ENCODE assay signal across 8 cellular contexts in the genomic region with DNA sequence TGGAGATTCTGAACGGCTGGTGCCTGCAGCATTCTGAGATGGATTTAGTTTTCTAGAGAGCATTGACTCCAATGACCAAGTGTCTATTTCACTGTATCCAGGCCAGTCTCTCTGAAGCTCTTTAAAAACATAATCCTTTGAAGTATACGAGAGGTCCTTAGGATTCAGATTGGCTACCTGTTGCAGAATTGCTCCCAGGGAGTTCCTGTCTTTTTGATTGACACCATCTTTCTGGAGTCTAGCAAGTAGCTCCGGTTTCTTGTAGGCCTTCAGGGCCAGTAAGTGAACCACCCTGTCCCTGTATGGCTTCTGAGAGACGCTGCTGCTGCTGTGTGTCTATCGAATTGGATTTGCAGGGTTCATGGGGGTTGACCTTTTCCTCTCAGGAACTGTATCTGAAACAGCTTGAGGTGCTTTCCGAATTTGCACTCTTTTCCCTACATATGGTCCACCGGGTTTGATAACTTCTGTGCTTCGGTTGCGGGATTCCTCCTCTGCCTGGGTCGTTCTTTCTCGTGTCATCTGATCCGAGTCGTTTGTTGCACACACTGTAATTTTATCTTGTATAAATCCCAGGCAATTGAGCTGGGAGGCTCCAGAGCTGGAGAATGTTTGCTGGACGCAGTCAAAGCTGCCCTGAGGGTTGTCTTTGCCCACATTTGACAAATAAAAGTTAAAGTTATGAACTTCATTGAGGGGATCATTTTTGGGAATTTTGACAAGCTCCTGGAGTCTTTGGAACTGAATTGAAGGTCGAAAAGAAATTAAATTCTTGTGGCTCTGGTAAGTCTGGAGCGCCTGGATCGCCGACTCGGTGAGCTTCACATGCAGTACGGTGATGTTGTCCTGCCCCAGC. TPM values are rescaled to one million over a fixed set of nuclear protein-coding genes. Genes with fewer than 3 reads are reported as not detected.
DNase-seq lines count a peak whose midpoint lies in the region; ATAC-seq and TF ChIP-seq lines count a peak whose summit lies in the region.
"Not testable (repeated sequence)": the region's sequence is repeated elsewhere in the genome, so short reads cannot be mapped to it uniquely, and the experiment has no call there.
"Had no signal": no experiment of that assay in that cellular context is flagged by ENCODE, and none has a peak within 500 bp of the region (broad histone marks: within the 10 kb centered on the region; RNA-seq: fewer than 3 reads in every experiment).

No MANE protein-coding gene starts in this region.

- peaks cover 68% of the 10 kb centered on the region for H3K27me3 Mint-ChIP-seq in H9 (ENCODE audit: low read depth)

- not testable (repeated sequence) for TF ChIP-seq POLR2A in stomach (IDR thresholded peaks at IDR 0.05)

- ATAC-seq in Panc1 (peak; percentile 38; the same call in 1 of the 2 replicates), omental fat pad (ENCODE audit: low FRiP score) (peak; percentile 33)
- ATAC-seq in left lung: not testable (repeated sequence)

- POLR2A ChIA-PET in Panc1 (lab: Charles Lee): not testable (repeated sequence)

- WGBS in H9 (ENCODE audit: extremely low coverage, insufficient read length, low lambda C conversion rate): no CpG with 5 or more reads among the region's 20 CpGs
- 46 to 55% (median 52%) methylated on average over 20 of the region's 20 CpGs for WGBS in stomach, 5 donors

- H3K36me3 ChIP-seq in Panc1 (ENCODE audit: control insufficient read depth, insufficient read depth, low read length); brain microvascular endothelial cell (replicated peaks); left lung; stomach: not testable (repeated sequence)

- in situ Hi-C loops in Panc1 (cut with HindIII; ENCODE audit: low pct_unique_long_range_greater_than_20kb, low sequenced_read_pairs); brain microvascular endothelial cell (cut with HindIII; ENCODE audit: low pct_ligation_motif_present, low sequenced_read_pairs): not testable (repeated sequence)

- not testable (repeated sequence) for H3K4ac ChIP-seq in H9 (ENCODE audit: low read depth, low read length)

- not testable (repeated sequence) for TF ChIP-seq EP300 in stomach (IDR thresholded peaks at IDR 0.05)

- H3K4me1 ChIP-seq in H9 (ENCODE audit: insufficient read depth, low read length); Panc1 (ENCODE audit: control insufficient read depth, insufficient read depth, low read length): not testable (repeated sequence)
- H3K4me1 ChIP-seq in left lung: peaks cover 3 to 39% of the 10 kb centered on the region in 2 donors
- peaks cover 8 to 35% (median 22%) of the 10 kb centered on the region in 4 donors for H3K4me1 ChIP-seq in stomach

- not testable (repeated sequence) for DNase-seq in H9; Panc1 (ENCODE audit: low read depth, low spot score); brain microvascular endothelial cell; fibroblast of pulmonary artery (ENCODE audit: low read depth); left lung; omental fat pad (ENCODE audit: low spot score); stomach

- not testable (repeated sequence) for H4K91ac ChIP-seq in H9 (ENCODE audit: insufficient read length, low read depth, low read length)

- intact Hi-C loops in Panc1 (cut with micrococcal nuclease; ENCODE audit: unreplicated experiment); left lung (cut with DNase I); stomach (cut with DNase I; ENCODE audit: low total_unique reads): not testable (repeated sequence)

- H4K20me1 ChIP-seq in H9 (ENCODE audit: control insufficient read depth, insufficient read depth, insufficient read length): not testable (repeated sequence)

- not testable (repeated sequence) for TF ChIP-seq CTCF in H9 (conservative IDR thresholded peaks at IDR 0.05); Panc1 (IDR thresholded peaks at IDR 0.05); brain microvascular endothelial cell (IDR thresholded peaks at IDR 0.05; ENCODE audit: low read depth, low read length, missing control alignments); fibroblast of pulmonary artery (IDR thresholded peaks at IDR 0.05; ENCODE audit: low read length, missing control alignments); left lung (IDR thresholded peaks at IDR 0.05); omental fat pad (IDR thresholded peaks at IDR 0.05); stomach (IDR thresholded peaks at IDR 0.05)

- H3K23ac ChIP-seq in H9 (ENCODE audit: insufficient read length, low read depth, low read length): not testable (repeated sequence)

- not testable (repeated sequence) for H4K5ac ChIP-seq in H9 (ENCODE audit: insufficient read length, low read depth, low read length)

- not testable (repeated sequence) for H3K9ac ChIP-seq in H9 (ENCODE audit: extremely low read depth, insufficient read length, low read length)

- H4K8ac ChIP-seq in H9 (replicated peaks; ENCODE audit: insufficient read length, low read depth, low read length): not testable (repeated sequence)

- not testable (repeated sequence) for H3K18ac ChIP-seq in H9 (ENCODE audit: insufficient read length, low read depth, low read length)

- H3K56ac ChIP-seq in H9 (ENCODE audit: insufficient read length, low read depth, low read length): not testable (repeated sequence)

- H3K14ac ChIP-seq in H9 (ENCODE audit: insufficient read depth, low read length): not testable (repeated sequence)

- CTCF ChIA-PET in Panc1 (lab: Charles Lee): not testable (repeated sequence)

- H2BK12ac ChIP-seq in H9 (ENCODE audit: insufficient read length, low read depth, low read length): not testable (repeated sequence)

- H3K4me3 Mint-ChIP-seq in H9: peak overlapping the region in 1 of 2 experiments; percentile 47; a peak in 3 of 5 replicates

- BruUV-seq in Panc1 (replicated peaks; lab: Mats Ljungman, UMichigan): not testable (repeated sequence)

- not testable (repeated sequence) for H3K27ac Mint-ChIP-seq in H9

- H3T11ph ChIP-seq in H9 (ENCODE audit: low read length): not testable (repeated sequence)

- H3K4me3 ChIP-seq in Panc1 (ENCODE audit: low read depth in 2 of 2, low read length in 2 of 2): peak overlapping the region in 1 of 2 experiments; percentile 23; a peak in 2 of 4 replicates
- H3K4me3 ChIP-seq in brain microvascular endothelial cell (ENCODE audit: low read depth, low read length): peak overlapping the region; percentile 54
- H3K4me3 ChIP-seq in fibroblast of pulmonary artery (replicated peaks; ENCODE audit: low read depth, low read length): peak overlapping the region; percentile 51
- H3K4me3 ChIP-seq in left lung: peak overlapping the region; percentile 17 to 37
- H3K4me3 ChIP-seq in stomach: peak overlapping the region; percentile 46 to 52 (median 48)

- H3K23me2 ChIP-seq in H9 (ENCODE audit: insufficient read length, low read depth, low read length, poor library complexity, severe bottlenecking): peaks cover 12% of the 10 kb centered on the region

- peak overlapping the region; percentile 38 for H3K4me2 ChIP-seq in H9 (ENCODE audit: insufficient read depth, insufficient read length, low read length)

- H3K9me3 Mint-ChIP-seq in H9: not testable (repeated sequence)

- H3K79me1 ChIP-seq in H9 (ENCODE audit: insufficient read depth, low read depth, low read length, poor library complexity, severe bottlenecking): not testable (repeated sequence)

- H2BK5ac ChIP-seq in H9 (ENCODE audit: insufficient read length, low read length): not testable (repeated sequence)

- H3K27ac ChIP-seq in H9 (ENCODE audit: insufficient read length, low read depth, low read length); Panc1 (ENCODE audit: low read length); brain microvascular endothelial cell; left lung: not testable (repeated sequence)
- peak overlapping the region in 2 of 5 donors; percentile 27 to 29 for H3K27ac ChIP-seq in stomach

- H3K79me2 ChIP-seq in H9 (ENCODE audit: insufficient read depth, low read length): not testable (repeated sequence)

- H2AFZ ChIP-seq in H9 (ENCODE audit: low read length): not testable (repeated sequence)

- not testable (repeated sequence) for H2BK15ac ChIP-seq in H9 (ENCODE audit: low read depth, low read length)

- H3K4me1 Mint-ChIP-seq in H9: peaks cover 24 to 25% of the 10 kb centered on the region in 2 experiments

- not testable (repeated sequence) for H2BK120ac ChIP-seq in H9 (ENCODE audit: low read depth, low read length, poor library complexity, severe bottlenecking)

- not testable (repeated sequence) for H2BK20ac ChIP-seq in H9 (ENCODE audit: low read depth, low read length, poor library complexity, severe bottlenecking)

- not testable (repeated sequence) for H3K36me3 Mint-ChIP-seq in H9 (ENCODE audit: insufficient read depth in 1 of 3, low read depth in 3 of 3)

- H2AK5ac ChIP-seq in H9 (ENCODE audit: insufficient read length, low read length): not testable (repeated sequence)

- peaks cover 28% of the 10 kb centered on the region for H3K27me3 ChIP-seq in H9 (ENCODE audit: insufficient read depth, low read length)
- peaks cover 34% of the 10 kb centered on the region for H3K27me3 ChIP-seq in Panc1 (ENCODE audit: control insufficient read depth, insufficient read depth, low read length)
- H3K27me3 ChIP-seq in brain microvascular endothelial cell (replicated peaks): not testable (repeated sequence)
- H3K27me3 ChIP-seq in left lung: peaks cover 8 to 48% of the 10 kb centered on the region in 2 donors
- peaks cover 0 to 38% (median 15%) of the 10 kb centered on the region in 3 donors for H3K27me3 ChIP-seq in stomach

- H3K9me3 ChIP-seq in H9 (ENCODE audit: control insufficient read depth, low read depth, low read length); Panc1 (ENCODE audit: control insufficient read depth, insufficient read depth, low read depth, low read length); left lung; stomach: not testable (repeated sequence)

RNA-seq across cellular contexts. Expression of a gene that starts 3.6 kb away (rescaled TPM):
- total RNA-seq in H9 (2021): 0.98 and 1.3 TPM in 2 replicates
- total RNA-seq in Panc1 (2021; ENCODE audit: unreplicated experiment): not detected
- not detected for polyA plus RNA-seq in Panc1 (2012; ENCODE audit: insufficient read length)
- total RNA-seq in left lung: 1 to 10 TPM; 1.9 to 3.6 TPM
- 1 to 10 TPM in 3 of 4 donors, under 1 TPM in 1; 0.84 to 3.7 (median 3.1) TPM for total RNA-seq in omental fat pad
- 1 to 10 TPM in 2 of 5 donors, not detected in 3; 1.9 to 2.6 TPM for total RNA-seq in stomach
- polyA plus RNA-seq in stomach: 1 to 10 TPM in 1 of 3 donors, under 1 TPM in 2; 0.93 to 2.1 (median 1.00) TPM
- total RNA-seq: T-helper 1 cell treated with Interleukin-12 subunit alpha and Interleukin-12 subunit beta and Interleukin-4 antibody, amounts not matched to agents 30 ng/mL and 1 ng/mL, for 36 hours had no signal
